ENCODE assay signal across 8 cellular contexts in the genomic region with DNA sequence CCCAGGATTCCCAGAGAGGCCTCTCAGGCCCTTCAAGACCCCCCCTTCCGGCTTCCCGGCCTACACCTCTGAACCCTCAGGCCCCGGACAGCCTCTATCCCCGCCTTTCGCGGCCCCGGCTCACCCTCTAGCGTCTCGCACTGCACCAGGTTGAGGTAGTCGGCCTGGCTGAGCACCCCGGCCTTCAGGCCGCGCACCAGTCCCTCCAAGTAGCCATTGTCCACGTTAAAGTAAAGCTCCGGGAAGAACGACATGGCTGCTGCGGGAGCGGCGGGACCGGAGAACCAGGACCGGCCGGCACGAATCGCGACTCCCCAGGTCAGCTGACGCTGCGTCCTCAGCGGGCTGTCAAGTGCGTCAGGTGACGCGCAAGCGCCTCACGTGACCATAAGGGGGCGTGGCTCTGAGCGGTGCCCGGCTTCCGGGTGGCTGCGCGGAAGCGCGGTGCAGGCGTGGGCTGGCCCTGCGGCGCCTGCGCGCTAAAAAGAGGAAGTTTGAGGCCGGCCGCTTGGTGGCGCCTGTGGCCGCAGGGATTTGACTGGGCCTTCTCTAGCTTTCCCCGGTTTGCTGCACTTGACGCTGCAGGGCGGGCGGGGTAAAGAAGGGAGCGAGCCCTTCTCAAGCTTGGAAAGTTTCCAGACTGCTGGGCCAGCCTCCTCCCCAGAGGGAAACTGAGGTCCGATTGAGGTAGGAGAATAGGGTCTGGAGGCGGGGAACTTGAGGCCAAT. TPM values are rescaled to one million over a fixed set of nuclear protein-coding genes. Genes with fewer than 3 reads are reported as not detected.
DNase-seq lines count a peak whose midpoint lies in the region; ATAC-seq, FAIRE-seq and TF ChIP-seq lines count a peak whose summit lies in the region.

ATP6V0D1 (minus strand) TSS at position 325 of the 728 bp plus-strand sequence; CDS start at position 254, 71 bp downstream.

- peak within 1 kb of the TSS; percentile 89 for H3K27ac ChIP-seq in cingulate gyrus (ENCODE audit: low read depth, low read length)

- TF ChIP-seq CTCF in BJ (IDR thresholded peaks at IDR 0.05; ENCODE audit: insufficient read depth, low read depth, low read length), result peak; percentile 87

- FAIRE-seq in GM19239 (lab: Jason Lieb, UNC), result peak; percentile 86

- no peaks in the 10 kb centered on the region for H3K27me3 ChIP-seq in BJ (ENCODE audit: control insufficient read depth, insufficient read depth, low read length)

- POLR2A ChIA-PET in BJ (lab: Charles Lee), result interaction anchor here (0.7 kb wide), 1 partner anchor 13 kb away, joined by 3 read pairs; no protein-coding TSS in a partner anchor

- CTCF ChIA-PET in BJ (lab: Yijun Ruan, JAX), result interaction anchor here (0.6 to 8.8 kb wide), 35 partner anchors 9 to 220 kb away, joined by 3 to 63 read pairs (median 4); partner anchors contain the start of genes C16orf86, CARMIL2, CTCF and ENKD1

- no peaks in the 10 kb centered on the region for H3K36me3 ChIP-seq in BJ (ENCODE audit: control insufficient read depth, insufficient read depth, low read length)

- H3K4me3 ChIP-seq in BJ (ENCODE audit: low read depth, low read length), result peak within 1 kb of the TSS; percentile 86

- ATAC-seq in HG03457 (IDR thresholded peaks at IDR 0.05; ENCODE audit: unreplicated experiment), result peak; percentile 68

- DNase-seq in BJ (ENCODE audit: low read depth) (peak; percentile 89), GM19239 (ENCODE audit: insufficient read length, low spot score) (peak; percentile 96), NCI-H524 (lab: John Stamatoyannopoulos, UW) (peak; percentile 96 to 99), kidney tubule cell (ENCODE audit: low spot score) (peak; percentile 98)
- DNase-seq in activated CD4-positive, alpha-beta T cell treated with anti-CD3 and anti-CD28 coated beads for 4 hours, result peak; percentile 97 to 98
- DNase-seq in stimulated activated CD4-positive, alpha-beta T cell treated with anti-CD3 and anti-CD28 coated beads, Interleukin-1b, Interleukin-23, amount 100 ng/mL, for 24 hours (ENCODE audit: low read depth in 4 of 4, low spot score in 1 of 4), result peak; percentile 97 to 99 (median 98)

RNA-seq across cellular contexts. Expression of gene ATP6V0D1, which starts in this region (rescaled TPM):
- polyA plus RNA-seq in BJ (2011; rRNA removed), result 111 and 155 TPM in 2 replicates
- 138 and 208 TPM in 2 replicates for polyA minus RNA-seq in BJ (2011; rRNA and poly(A)+ RNA removed)

Comparison
In these comparisons a context has a peak if more than half of its experiments do, and no peak if none do; other contexts are left out.
1. Peak in every context shown above with its lines: DNase-seq, ATAC-seq, H3K4me3 ChIP-seq and H3K27ac ChIP-seq.